ENCODE assay signal across 21 cellular contexts in genomic region chr15:98506711-98507110, GRCh38.
"Had no signal": no experiment of that assay in that cellular context is flagged by ENCODE, and none has a peak within 500 bp of the region (broad histone marks: within the 10 kb centered on the region; RNA-seq: fewer than 3 reads in every experiment).

No MANE protein-coding gene starts in this region.

- H3K79me2 ChIP-seq: hepatocyte had no signal

- H3K9me3 Mint-ChIP-seq: activated naive CD8-positive, alpha-beta T cell treated with anti-CD3 and anti-CD28 coated beads, Interleukin-2, amount 50 U/mL, for 24 hours; activated T-cell treated with anti-CD3 and anti-CD28 coated beads, Interleukin-2, amount 50 U/mL, for 72 hours; dendritic cell treated with granulocyte-macrophage colony-stimulating factor and Interleukin-4, amounts not matched to agents 40 ng/mL and 50 ng/mL, for 4 days had no signal

- H3K27me3 Mint-ChIP-seq: dendritic cell treated with granulocyte-macrophage colony-stimulating factor and Interleukin-4, amounts not matched to agents 40 ng/mL and 50 ng/mL, for 4 days had no signal

- H3K27ac Mint-ChIP-seq: activated naive CD8-positive, alpha-beta T cell treated with anti-CD3 and anti-CD28 coated beads, Interleukin-2, amount 50 U/mL, for 24 hours; activated T-cell treated with anti-CD3 and anti-CD28 coated beads, Interleukin-2, amount 50 U/mL, for 72 hours; brain; dendritic cell treated with granulocyte-macrophage colony-stimulating factor and Interleukin-4, amounts not matched to agents 40 ng/mL and 50 ng/mL, for 4 days; progenitor cell of endocrine pancreas had no signal

- H3K36me3 Mint-ChIP-seq: brain, naive B cell had no signal

- DNase-seq: activated CD4-positive, alpha-beta T cell treated with anti-CD3 and anti-CD28 coated beads, Interleukin-2, amount 50 U/mL, for 4 hours; activated effector memory CD4-positive, alpha-beta T cell treated with anti-CD3 and anti-CD28 coated beads, Interleukin-2, amount 50 U/mL, for 16 hours; activated naive CD4-positive, alpha-beta T cell treated with anti-CD3 and anti-CD28 coated beads, Interleukin-2, amount 50 U/mL, for 16 hours; activated naive CD8-positive, alpha-beta T cell treated with anti-CD3 and anti-CD28 coated beads, Interleukin-2, amount 50 U/mL, for 24 hours; activated T-cell treated with anti-CD3 and anti-CD28 coated beads, Interleukin-2, amount 50 U/mL, for 72 hours; caudate nucleus; effector CD4-positive, alpha-beta T cell; foreskin melanocyte; glutamatergic neuron; mesendoderm; naive B cell; occipital lobe; spleen; stimulated activated CD4-positive, alpha-beta T cell treated with anti-CD3 and anti-CD28 coated beads, Interleukin-4, amount 100 ng/mL, for 1 hour; stimulated activated naive CD4-positive, alpha-beta T cell; T-helper 9 cell; testis had no signal

- H3K4me3 Mint-ChIP-seq: activated naive CD8-positive, alpha-beta T cell treated with anti-CD3 and anti-CD28 coated beads, Interleukin-2, amount 50 U/mL, for 24 hours; activated T-cell treated with anti-CD3 and anti-CD28 coated beads, Interleukin-2, amount 50 U/mL, for 72 hours; brain; dendritic cell treated with granulocyte-macrophage colony-stimulating factor and Interleukin-4, amounts not matched to agents 40 ng/mL and 50 ng/mL, for 4 days had no signal

- H2AFZ ChIP-seq: hepatocyte had no signal

- ATAC-seq: activated naive CD8-positive, alpha-beta T cell treated with anti-CD3 and anti-CD28 coated beads, Interleukin-2, amount 50 U/mL, for 24 hours; activated T-cell treated with anti-CD3 and anti-CD28 coated beads, Interleukin-2, amount 50 U/mL, for 72 hours had no signal

- H3K4me1 Mint-ChIP-seq: activated naive CD8-positive, alpha-beta T cell treated with anti-CD3 and anti-CD28 coated beads, Interleukin-2, amount 50 U/mL, for 24 hours; brain; naive B cell had no signal

- H3K9me3 ChIP-seq: spleen, testis had no signal

- H3K4me2 ChIP-seq: hepatocyte had no signal

- H3K4me1 ChIP-seq: testis had no signal

- H3K27me3 ChIP-seq: testis had no signal

- H3K4me3 ChIP-seq: hepatocyte, spleen, testis had no signal

- H3K27ac ChIP-seq: hepatocyte, spleen, testis had no signal

- H3K36me3 ChIP-seq: spleen had no signal
